In the genomic region with DNA sequence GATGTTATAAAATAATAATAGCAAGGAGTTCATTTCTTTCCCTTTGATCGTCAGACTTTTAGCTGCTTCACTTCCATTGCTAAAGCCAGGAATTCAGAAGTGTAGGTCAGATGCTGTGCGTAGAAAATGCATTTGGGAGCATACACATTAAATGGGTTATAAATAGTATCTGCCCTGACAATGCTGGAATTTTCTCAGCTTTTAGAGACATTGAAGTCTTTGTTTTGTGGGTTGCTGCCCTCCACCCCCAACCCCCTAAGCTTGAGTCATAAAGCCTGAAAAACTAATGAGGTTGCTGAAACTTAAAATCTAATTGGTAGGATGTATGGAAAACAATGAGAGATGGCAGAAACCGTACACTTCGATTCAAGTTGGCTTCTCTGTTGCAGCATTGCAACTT, we compare ENCODE assay signal across 16 cellular contexts.
"Had no signal": no experiment of that assay in that cellular context is flagged by ENCODE, and none has a peak within 500 bp of the region (broad histone marks: within the 10 kb centered on the region; RNA-seq: fewer than 3 reads in every experiment).

No MANE protein-coding gene starts in this region.

- H3K36me3 ChIP-seq: adrenal gland, heart right ventricle, left lung, upper lobe of left lung had no signal

- H3K27ac Mint-ChIP-seq: activated B cell treated with CpG ODN at 0.5 μM for 24 hours; stimulated activated effector memory CD8-positive, alpha-beta T cell treated with anti-CD3 and anti-CD28 coated beads, Interleukin-12 subunit alpha, Interleukin-12 subunit beta, amount 100 ng/mL, for 72 hours; T-helper 17 cell had no signal

- H3K4me3 ChIP-seq: adrenal gland, heart right ventricle, left lung, smooth muscle cell, upper lobe of left lung had no signal

- H3K4me1 Mint-ChIP-seq: activated B cell treated with CpG ODN at 0.5 μM for 24 hours; stimulated activated effector memory CD8-positive, alpha-beta T cell treated with anti-CD3 and anti-CD28 coated beads, Interleukin-12 subunit alpha, Interleukin-12 subunit beta, amount 100 ng/mL, for 72 hours; T-helper 17 cell had no signal

- H3K27me3 ChIP-seq: adrenal gland, foreskin keratinocyte, heart right ventricle, left lung, upper lobe of left lung had no signal

- H3K27ac ChIP-seq: adrenal gland, foreskin keratinocyte, left lung, parathyroid adenoma, upper lobe of left lung had no signal

- ATAC-seq: foreskin keratinocyte; heart right ventricle; left lung; right cardiac atrium; stimulated activated effector memory CD8-positive, alpha-beta T cell treated with anti-CD3 and anti-CD28 coated beads, Interleukin-12 subunit alpha, Interleukin-12 subunit beta, amount 100 ng/mL, for 72 hours; T-helper 17 cell had no signal

- H3K36me3 Mint-ChIP-seq: brain; stimulated activated effector memory CD8-positive, alpha-beta T cell treated with anti-CD3 and anti-CD28 coated beads, Interleukin-12 subunit alpha, Interleukin-12 subunit beta, amount 100 ng/mL, for 72 hours had no signal

- H3K4me1 ChIP-seq: foreskin keratinocyte, left lung, upper lobe of left lung had no signal

- DNase-seq: activated B cell treated with CpG ODN at 0.5 μM for 24 hours; activated CD4-positive, alpha-beta T cell treated with anti-CD3 and anti-CD28 coated beads, Interleukin-2, amount 50 U/mL, for 1 hour; activated naive CD4-positive, alpha-beta T cell treated with anti-CD3 and anti-CD28 coated beads, Interleukin-2, amount 50 U/mL, for 16 hours; adrenal gland; foreskin keratinocyte; heart right ventricle; islet precursor cell; left lung; mesendoderm; right cardiac atrium; T-helper 17 cell; upper lobe of left lung had no signal

- H3K9me3 ChIP-seq: adrenal gland, heart right ventricle, left lung, upper lobe of left lung had no signal

- H3K4me3 Mint-ChIP-seq: activated B cell treated with CpG ODN at 0.5 μM for 24 hours; brain; stimulated activated effector memory CD8-positive, alpha-beta T cell treated with anti-CD3 and anti-CD28 coated beads, Interleukin-12 subunit alpha, Interleukin-12 subunit beta, amount 100 ng/mL, for 72 hours; T-helper 17 cell had no signal

- H3K27me3 Mint-ChIP-seq: brain, T-helper 17 cell had no signal
